17 cellular contexts compared by ENCODE assay signal in genomic region chr10:119827430-119827829, GRCh38.
"Had no signal": no experiment of that assay in that cellular context is flagged by ENCODE, and none has a peak within 500 bp of the region (broad histone marks: within the 10 kb centered on the region; RNA-seq: fewer than 3 reads in every experiment).

No MANE protein-coding gene starts in this region.

- H3K9me3 ChIP-seq: ascending aorta, breast epithelium, right atrium auricular region, suprapubic skin had no signal

- H3K27me3 Mint-ChIP-seq: dendritic cell treated with granulocyte-macrophage colony-stimulating factor and Interleukin-4, amounts not matched to agents 40 ng/mL and 50 ng/mL, for 4 days; natural killer cell treated with Interleukin-12 subunit alpha and Interleukin-12 subunit beta and Interleukin-15 and Interleukin-18, amount 100 ng/mL, for 72 hours; progenitor cell of endocrine pancreas; stimulated activated naive CD8-positive, alpha-beta T cell treated with anti-CD3 and anti-CD28 coated beads, Interleukin-15, Interleukin-2, amounts not matched to agents 100 ng/mL and 50 ng/mL, for 24 hours had no signal

- ATAC-seq: left cardiac atrium; natural killer cell treated with Interleukin-12 subunit alpha and Interleukin-12 subunit beta and Interleukin-15 and Interleukin-18, amount 100 ng/mL, for 72 hours had no signal

- H3K4me3 ChIP-seq: ascending aorta, breast epithelium, right atrium auricular region, skin epidermis, suprapubic skin had no signal

- H3K27ac Mint-ChIP-seq: dendritic cell treated with granulocyte-macrophage colony-stimulating factor and Interleukin-4, amounts not matched to agents 40 ng/mL and 50 ng/mL, for 4 days; natural killer cell treated with Interleukin-12 subunit alpha and Interleukin-12 subunit beta and Interleukin-15 and Interleukin-18, amount 100 ng/mL, for 72 hours; progenitor cell of endocrine pancreas; T-helper 2 cell treated with Interferon-gamma antibody and Interleukin-4, amounts not matched to agents 5 μg/mL and 100 μg/mL, for 36 hours had no signal

- H3K9me3 Mint-ChIP-seq: dendritic cell treated with granulocyte-macrophage colony-stimulating factor and Interleukin-4, amounts not matched to agents 40 ng/mL and 50 ng/mL, for 4 days; natural killer cell treated with Interleukin-12 subunit alpha and Interleukin-12 subunit beta and Interleukin-15 and Interleukin-18, amount 100 ng/mL, for 72 hours; stimulated activated naive CD8-positive, alpha-beta T cell treated with anti-CD3 and anti-CD28 coated beads, Interleukin-15, Interleukin-2, amounts not matched to agents 100 ng/mL and 50 ng/mL, for 24 hours; T-helper 2 cell treated with Interferon-gamma antibody and Interleukin-4, amounts not matched to agents 5 μg/mL and 100 μg/mL, for 36 hours had no signal

- H3K4me3 Mint-ChIP-seq: dendritic cell treated with granulocyte-macrophage colony-stimulating factor and Interleukin-4, amounts not matched to agents 40 ng/mL and 50 ng/mL, for 4 days; natural killer cell treated with Interleukin-12 subunit alpha and Interleukin-12 subunit beta and Interleukin-15 and Interleukin-18, amount 100 ng/mL, for 72 hours; stimulated activated naive CD8-positive, alpha-beta T cell treated with anti-CD3 and anti-CD28 coated beads, Interleukin-15, Interleukin-2, amounts not matched to agents 100 ng/mL and 50 ng/mL, for 24 hours; T-helper 2 cell treated with Interferon-gamma antibody and Interleukin-4, amounts not matched to agents 5 μg/mL and 100 μg/mL, for 36 hours had no signal

- H3K4me1 ChIP-seq: ascending aorta, breast epithelium, right atrium auricular region, suprapubic skin had no signal

- H3K27me3 ChIP-seq: ascending aorta, breast epithelium, right atrium auricular region, suprapubic skin had no signal

- H3K27ac ChIP-seq: ascending aorta, breast epithelium, epithelial cell of prostate, right atrium auricular region, skin epidermis, suprapubic skin had no signal

- DNase-seq: activated CD4-positive, alpha-beta T cell treated with anti-CD3 and anti-CD28 coated beads, Interleukin-2, amount 50 U/mL, for 1 hour; activated CD4-positive, CD25-positive, alpha-beta regulatory T cell; activated effector memory CD4-positive, alpha-beta T cell treated with Interleukin-2 at 50 U/mL for 16 hours; effector memory CD4-positive, alpha-beta T cell; left cardiac atrium; trophoblast cell had no signal
